18 cellular contexts compared by ENCODE assay signal in the genomic region with DNA sequence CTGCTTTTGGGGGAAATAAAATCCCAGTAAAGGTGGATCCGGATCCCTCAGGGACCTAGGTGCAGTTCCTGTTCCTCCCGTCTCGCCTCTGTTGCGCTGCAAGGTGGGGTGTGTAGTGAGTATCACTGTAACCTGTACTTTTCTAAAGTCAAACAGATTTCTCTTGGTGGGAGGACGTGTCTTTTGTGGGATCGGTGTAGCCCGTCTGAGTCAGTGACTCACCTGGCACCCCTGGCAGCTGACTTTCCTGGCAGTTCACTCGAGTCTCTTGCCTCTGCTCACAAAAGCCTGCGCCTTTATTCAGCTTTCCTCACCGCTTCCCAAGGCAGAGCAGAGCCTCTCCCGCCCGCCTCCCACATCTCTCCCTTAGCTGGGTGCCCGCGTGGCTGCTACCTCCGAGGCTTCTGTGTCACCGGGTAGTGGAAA.
DNase-seq lines count a peak whose midpoint lies in the region; ATAC-seq and TF ChIP-seq lines count a peak whose summit lies in the region.
"Had no signal": no experiment of that assay in that cellular context is flagged by ENCODE, and none has a peak within 500 bp of the region (broad histone marks: within the 10 kb centered on the region; RNA-seq: fewer than 3 reads in every experiment).

No MANE protein-coding gene starts in this region.

- H3K36me3 Mint-ChIP-seq in effector memory CD8-positive, alpha-beta T cell (ENCODE audit: insufficient read depth): peaks cover 6% of the 10 kb centered on the region
- H3K36me3 Mint-ChIP-seq in mesothelial cell of epicardium: peaks cover 25% of the 10 kb centered on the region

- no peaks in the 10 kb centered on the region for H3K9me3 Mint-ChIP-seq in effector memory CD8-positive, alpha-beta T cell
- peaks cover 12% of the 10 kb centered on the region for H3K9me3 Mint-ChIP-seq in mesothelial cell of epicardium
- H3K9me3 Mint-ChIP-seq: activated CD4-positive, alpha-beta T cell treated with anti-CD3 and anti-CD28 coated beads, Interleukin-2, amount 10 ng/mL, durations not matched to agents 24 days and 14 days; activated naive CD8-positive, alpha-beta T cell treated with anti-CD3 and anti-CD28 coated beads, Interleukin-2, amount 50 U/mL, for 24 hours; activated T-helper 2 cell treated with anti-CD3 and anti-CD28 coated beads, Interferon-gamma antibody, Interleukin-2, Interleukin-4, amounts not matched to agents 10 μg/mL and 5 μg/mL and 100 μg/mL, durations not matched to agents 14 hours and 24 hours and 36 hours; CD4-positive, alpha-beta memory T cell had no signal

- no peaks in the 10 kb centered on the region for H3K9me3 ChIP-seq in upper lobe of right lung
- H3K9me3 ChIP-seq: ovary had no signal

- peaks cover 52 to 54% of the 10 kb centered on the region in 2 donors for H3K4me1 Mint-ChIP-seq in effector memory CD8-positive, alpha-beta T cell (ENCODE audit: low read depth in 2 of 2)
- H3K4me1 Mint-ChIP-seq in mesothelial cell of epicardium: peaks cover 39% of the 10 kb centered on the region

- no peak overlapping the region for H3K4me3 Mint-ChIP-seq in effector memory CD8-positive, alpha-beta T cell
- no peak overlapping the region for H3K4me3 Mint-ChIP-seq in mesothelial cell of epicardium
- H3K4me3 Mint-ChIP-seq: activated CD4-positive, alpha-beta T cell treated with anti-CD3 and anti-CD28 coated beads, Interleukin-2, amount 10 ng/mL, durations not matched to agents 24 days and 14 days; activated naive CD8-positive, alpha-beta T cell treated with anti-CD3 and anti-CD28 coated beads, Interleukin-2, amount 50 U/mL, for 24 hours; CD4-positive, alpha-beta memory T cell had no signal

- no peaks in the 10 kb centered on the region for H3K36me3 ChIP-seq in upper lobe of right lung
- H3K36me3 ChIP-seq: ovary had no signal

- H3K27me3 Mint-ChIP-seq in effector memory CD8-positive, alpha-beta T cell: no peaks in the 10 kb centered on the region
- H3K27me3 Mint-ChIP-seq in mesothelial cell of epicardium (ENCODE audit: low read depth): no peaks in the 10 kb centered on the region
- H3K27me3 Mint-ChIP-seq: activated CD4-positive, alpha-beta T cell treated with anti-CD3 and anti-CD28 coated beads, Interleukin-2, amount 10 ng/mL, durations not matched to agents 24 days and 14 days; activated naive CD8-positive, alpha-beta T cell treated with anti-CD3 and anti-CD28 coated beads, Interleukin-2, amount 50 U/mL, for 24 hours; CD4-positive, alpha-beta memory T cell had no signal

- intact Hi-C loops in upper lobe of right lung (cut with DNase I): no loop called here

- H3K27ac ChIP-seq in upper lobe of right lung: no peak overlapping the region
- H3K27ac ChIP-seq: ovary had no signal

- ATAC-seq in effector memory CD8-positive, alpha-beta T cell (replicated peaks): no peak
- no peak for ATAC-seq in upper lobe of right lung
- ATAC-seq in GM19324 (IDR thresholded peaks at IDR 0.05; ENCODE audit: low FRiP score, unreplicated experiment): no peak
- no peak for ATAC-seq in GM21576 (IDR thresholded peaks at IDR 0.05; ENCODE audit: unreplicated experiment)
- ATAC-seq: activated naive CD8-positive, alpha-beta T cell treated with anti-CD3 and anti-CD28 coated beads, Interleukin-2, amount 50 U/mL, for 24 hours had no signal

- TF ChIP-seq CTCF in mesothelial cell of epicardium (IDR thresholded peaks at IDR 0.05; ENCODE audit: unreplicated experiment) (no peak), upper lobe of right lung (IDR thresholded peaks at IDR 0.05) (no peak)

- no peaks in the 10 kb centered on the region for H3K27me3 ChIP-seq in upper lobe of right lung
- H3K27me3 ChIP-seq: ovary had no signal

- H3K4me1 ChIP-seq in upper lobe of right lung: peaks cover 19% of the 10 kb centered on the region

- H3K4me3 ChIP-seq in upper lobe of right lung: no peak overlapping the region
- H3K4me3 ChIP-seq: ovary had no signal

- DNase-seq in NCI-H226 (peak; percentile 31), mesothelial cell of epicardium (ENCODE audit: low spot score in 2 of 2, unreplicated experiment in 2 of 2) (no peak), upper lobe of right lung (peak; percentile 25), NOMO-1 (lab: John Stamatoyannopoulos, UW; ENCODE audit: unreplicated experiment in 2 of 2) (no peak)
- no peak for DNase-seq in effector memory CD8-positive, alpha-beta T cell
- DNase-seq: activated CD4-positive, alpha-beta T cell treated with anti-CD3 and anti-CD28 coated beads, Interleukin-2, amount 10 ng/mL, durations not matched to agents 24 days and 14 days; activated naive CD8-positive, alpha-beta T cell treated with anti-CD3 and anti-CD28 coated beads, Interleukin-2, amount 50 U/mL, for 24 hours; CD4-positive, alpha-beta memory T cell; DMS79; KG1; NCI-H1105; NCI-H2081 treated with DMSO at 0.1 percent for 48 hours; NCI-H524 treated with DMSO at 0.1 percent for 48 hours; ovary; SW 1271 had no signal

- peak overlapping the region; percentile 97 to 100 for H3K27ac Mint-ChIP-seq in effector memory CD8-positive, alpha-beta T cell
- peak overlapping the region; percentile 84 for H3K27ac Mint-ChIP-seq in mesothelial cell of epicardium
- H3K27ac Mint-ChIP-seq: activated CD4-positive, alpha-beta T cell treated with anti-CD3 and anti-CD28 coated beads, Interleukin-2, amount 10 ng/mL, durations not matched to agents 24 days and 14 days; activated naive CD8-positive, alpha-beta T cell treated with anti-CD3 and anti-CD28 coated beads, Interleukin-2, amount 50 U/mL, for 24 hours; activated T-helper 2 cell treated with anti-CD3 and anti-CD28 coated beads, Interferon-gamma antibody, Interleukin-2, Interleukin-4, amounts not matched to agents 10 μg/mL and 5 μg/mL and 100 μg/mL, durations not matched to agents 14 hours and 24 hours and 36 hours had no signal

Comparison
In these comparisons a context has a peak if more than half of its experiments do, and no peak if none do; other contexts are left out.
1. DNase-seq: peak in NCI-H226 (single experiment) and upper lobe of right lung (single experiment); none in effector memory CD8-positive, alpha-beta T cell (0 of 3), mesothelial cell of epicardium (0 of 2) and NOMO-1 (0 of 2).